In the genomic region with DNA sequence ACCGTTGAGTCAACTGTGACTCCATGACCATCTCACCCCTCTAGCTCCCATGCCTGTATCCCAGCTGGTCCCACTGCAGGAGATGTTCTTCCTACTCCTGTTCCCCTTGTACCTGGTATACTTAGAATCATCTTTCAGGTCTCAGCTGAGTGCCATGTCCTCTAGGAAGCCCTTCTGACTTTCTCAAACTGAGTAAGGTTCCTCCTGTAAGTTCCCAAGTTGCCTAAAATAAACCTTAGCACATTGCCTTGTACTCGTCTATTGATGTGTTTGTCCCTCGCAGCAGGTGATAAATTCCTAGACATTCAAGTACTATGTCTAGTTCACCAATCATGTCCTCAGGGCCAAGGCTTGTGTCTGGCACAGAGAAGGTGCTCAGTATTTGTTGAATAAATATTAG, we compare ENCODE assay signal across 13 cellular contexts. TPM values are rescaled to one million over a fixed set of nuclear protein-coding genes. Genes with fewer than 3 reads are reported as not detected.
DNase-seq lines count a peak whose midpoint lies in the region; ATAC-seq and TF ChIP-seq lines count a peak whose summit lies in the region.
"Had no signal": no experiment of that assay in that cellular context is flagged by ENCODE, and none has a peak within 500 bp of the region (broad histone marks: within the 10 kb centered on the region; RNA-seq: fewer than 3 reads in every experiment).

No MANE protein-coding gene starts in this region.

- in situ Hi-C loops in gastrocnemius medialis (cut with MboI; ENCODE audit: low sequenced_read_pairs in 4 of 4), result no loop called here

- TF ChIP-seq POLR2A in gastrocnemius medialis (IDR thresholded peaks at IDR 0.05), result no peak

- no peak for ATAC-seq in Right ventricle myocardium superior (ENCODE audit: poor library complexity)
- peak; percentile 82 to 97 for ATAC-seq in gastrocnemius medialis
- ATAC-seq in upper lobe of right lung, result no peak

- H3K4me1 ChIP-seq in right atrium auricular region, result peaks cover 0 to 10% of the 10 kb centered on the region in 2 donors
- H3K4me1 ChIP-seq in gastrocnemius medialis, result peaks cover 14 to 22% of the 10 kb centered on the region in 2 donors
- no peaks in the 10 kb centered on the region for H3K4me1 ChIP-seq in upper lobe of right lung
- H3K4me1 ChIP-seq: BLaER1 had no signal

- TF ChIP-seq CTCF in right atrium auricular region (IDR thresholded peaks at IDR 0.05) (no peak), gastrocnemius medialis (IDR thresholded peaks at IDR 0.05 in 4 of 5, conservative IDR thresholded peaks at IDR 0.05 in 1 of 5) (no peak), upper lobe of right lung (IDR thresholded peaks at IDR 0.05) (no peak)

- H3K9me3 ChIP-seq in right atrium auricular region (no peaks in the 10 kb centered on the region), gastrocnemius medialis (no peaks in the 10 kb centered on the region), upper lobe of right lung (no peaks in the 10 kb centered on the region)
- H3K9me3 ChIP-seq: BLaER1 had no signal

- H3K4me3 ChIP-seq in right atrium auricular region, result no peak overlapping the region
- no peak overlapping the region for H3K4me3 ChIP-seq in gastrocnemius medialis
- no peak overlapping the region for H3K4me3 ChIP-seq in upper lobe of right lung
- H3K4me3 ChIP-seq: BLaER1 had no signal

- intact Hi-C loops in Right ventricle myocardium superior (cut with DNase I) (no loop called here), gastrocnemius medialis (cut with DNase I; ENCODE audit: low total_unique reads) (loop anchor here (5.0 kb wide), 1 partner anchor 136 kb away; no protein-coding TSS in a partner anchor), upper lobe of right lung (cut with DNase I) (no loop called here)
- intact Hi-C loops in dendritic cell treated with granulocyte-macrophage colony-stimulating factor and Interleukin-4, amounts not matched to agents 40 ng/mL and 50 ng/mL, for 4 days (cut with micrococcal nuclease), result no loop called here

- peak; percentile 1 for DNase-seq in activated CD8-positive, alpha-beta memory T cell treated with anti-CD3 and anti-CD28 coated beads, Interleukin-2, amount 50 U/mL, for 48 hours
- DNase-seq in activated CD8-positive, alpha-beta memory T cell treated with anti-CD3 and anti-CD28 coated beads, Interleukin-2, amount 50 U/mL, for 4 hours, result no peak
- DNase-seq in right atrium auricular region (ENCODE audit: low spot score), result no peak
- DNase-seq in Right ventricle myocardium superior, result no peak
- DNase-seq in gastrocnemius medialis, result peak; percentile 13 to 16
- DNase-seq in upper lobe of right lung, result no peak
- no peak for DNase-seq in AG20443 (ENCODE audit: low spot score)
- DNase-seq: CD4-positive, CD25-positive, alpha-beta regulatory T cell; DMS53; GF-D8 had no signal

- no peaks in the 10 kb centered on the region for H3K27me3 Mint-ChIP-seq in dendritic cell treated with granulocyte-macrophage colony-stimulating factor and Interleukin-4, amounts not matched to agents 40 ng/mL and 50 ng/mL, for 4 days

- H3K36me3 Mint-ChIP-seq in dendritic cell treated with granulocyte-macrophage colony-stimulating factor and Interleukin-4, amounts not matched to agents 40 ng/mL and 50 ng/mL, for 4 days (ENCODE audit: low read depth), result no peaks in the 10 kb centered on the region
- H3K36me3 Mint-ChIP-seq: CD4-positive, CD25-positive, alpha-beta regulatory T cell had no signal

- H3K36me3 ChIP-seq in right atrium auricular region (no peaks in the 10 kb centered on the region), gastrocnemius medialis (no peaks in the 10 kb centered on the region), upper lobe of right lung (no peaks in the 10 kb centered on the region)
- H3K36me3 ChIP-seq: BLaER1 had no signal

- H3K27ac ChIP-seq in right atrium auricular region (peak overlapping the region; percentile 73 to 82), gastrocnemius medialis (peak overlapping the region; percentile 65 to 80 (median 78)), upper lobe of right lung (no peak overlapping the region)
- H3K27ac ChIP-seq: 22Rv1, BLaER1 had no signal

- peaks cover 39% of the 10 kb centered on the region for H3K4me1 Mint-ChIP-seq in dendritic cell treated with granulocyte-macrophage colony-stimulating factor and Interleukin-4, amounts not matched to agents 40 ng/mL and 50 ng/mL, for 4 days (ENCODE audit: low read depth)
- H3K4me1 Mint-ChIP-seq: CD4-positive, CD25-positive, alpha-beta regulatory T cell had no signal

- H3K27ac Mint-ChIP-seq in dendritic cell treated with granulocyte-macrophage colony-stimulating factor and Interleukin-4, amounts not matched to agents 40 ng/mL and 50 ng/mL, for 4 days, result peak overlapping the region; percentile 63
- H3K27ac Mint-ChIP-seq: CD4-positive, CD25-positive, alpha-beta regulatory T cell had no signal

- H3K27me3 ChIP-seq in right atrium auricular region (no peaks in the 10 kb centered on the region), gastrocnemius medialis (no peaks in the 10 kb centered on the region), upper lobe of right lung (no peaks in the 10 kb centered on the region)
- H3K27me3 ChIP-seq: BLaER1 had no signal

- no peaks in the 10 kb centered on the region for H3K9me3 Mint-ChIP-seq in dendritic cell treated with granulocyte-macrophage colony-stimulating factor and Interleukin-4, amounts not matched to agents 40 ng/mL and 50 ng/mL, for 4 days

- H3K4me3 Mint-ChIP-seq in dendritic cell treated with granulocyte-macrophage colony-stimulating factor and Interleukin-4, amounts not matched to agents 40 ng/mL and 50 ng/mL, for 4 days, result no peak overlapping the region
- H3K4me3 Mint-ChIP-seq: CD4-positive, CD25-positive, alpha-beta regulatory T cell had no signal

RNA-seq across cellular contexts. Expression of a gene that starts 18.4 kb away (rescaled TPM):
- total RNA-seq in right atrium auricular region (10 to 100 TPM; 24.3 to 37.5 TPM), Right ventricle myocardium superior (28.5 TPM), gastrocnemius medialis (10 to 100 TPM; 26.4 to 45.2 (median 35.6) TPM), upper lobe of right lung (54.6 TPM)

RNA-seq across cellular contexts. Expression of a gene that starts 26.5 kb away (rescaled TPM):
- 10 to 100 TPM; 27.2 to 38.1 TPM for total RNA-seq in right atrium auricular region
- 29.9 TPM for total RNA-seq in Right ventricle myocardium superior
- total RNA-seq in gastrocnemius medialis, result 10 to 100 TPM; 36.6 to 42.1 (median 37.1) TPM
- total RNA-seq in upper lobe of right lung, result 50.6 TPM

Comparison
In these comparisons a context has a peak if more than half of its experiments do, and no peak if none do; other contexts are left out.
1. DNase-seq: peak in activated CD8-positive, alpha-beta memory T cell treated with anti-CD3 and anti-CD28 coated beads, Interleukin-2, amount 50 U/mL, for 48 hours (single experiment) and gastrocnemius medialis (2 of 2); none in activated CD8-positive, alpha-beta memory T cell treated with anti-CD3 and anti-CD28 coated beads, Interleukin-2, amount 50 U/mL, for 4 hours (single experiment), right atrium auricular region (single experiment), Right ventricle myocardium superior (single experiment), upper lobe of right lung (single experiment) and AG20443 (single experiment).
2. ATAC-seq: peak in gastrocnemius medialis (2 of 2); none in Right ventricle myocardium superior (single experiment) and upper lobe of right lung (single experiment).